ENCODE assay signal across 12 cellular contexts in genomic region chr21:41778974-41779600, GRCh38. TPM values are rescaled to one million over a fixed set of nuclear protein-coding genes. Genes with fewer than 3 reads are reported as not detected.
A peak's percentile ranks its signal among the peaks of the same experiment; 100 is the strongest.
DNase-seq lines count a peak whose midpoint lies in the region; ATAC-seq, FAIRE-seq and TF ChIP-seq lines count a peak whose summit lies in the region.
"Had no signal": no experiment of that assay in that cellular context is flagged by ENCODE, and none has a peak within 500 bp of the region (broad histone marks: within the 10 kb centered on the region; RNA-seq: fewer than 3 reads in every experiment).

No MANE protein-coding gene starts in this region.

- no peak for TF ChIP-seq EP300 in H1 (IDR thresholded peaks at IDR 0.05; ENCODE audit: borderline replicate concordance in 1 of 2, low read depth in 2 of 2, low read length in 2 of 2)

- H2BK5ac ChIP-seq in H1 (ENCODE audit: low read depth, low read length), result 0 out of 2 replicates have a peak overlapping the region, but pooled peaks have one; percentile 49

- H3K18ac ChIP-seq in H1 (ENCODE audit: extremely low read depth, low read length), result no peak overlapping the region

- H3K4ac ChIP-seq in H1 (replicated peaks; ENCODE audit: insufficient read length, low read depth, low read length), result no peak overlapping the region

- H4K20me1 ChIP-seq in H1 (replicated peaks in 1 of 2; ENCODE audit: control insufficient read depth in 1 of 2, insufficient read depth in 2 of 2, low read length in 2 of 2) (no peaks in the 10 kb centered on the region), MM.1S (ENCODE audit: insufficient read depth, low read length) (no peaks in the 10 kb centered on the region)

- H3K23ac ChIP-seq in H1 (ENCODE audit: insufficient read length), result no peak overlapping the region

- no peak overlapping the region for H4K5ac ChIP-seq in H1 (ENCODE audit: insufficient read length, low read depth, low read length)

- peaks cover 3% of the 10 kb centered on the region; the same call in 1 of the 2 replicates for H3K27me3 ChIP-seq in H7 (ENCODE audit: control insufficient read depth, insufficient read depth, low read length)
- peaks cover 0 to 3% (median under 1%) of the 10 kb centered on the region in 4 experiments; a peak in 4 of 7 replicates for H3K27me3 ChIP-seq in H1 (replicated peaks in 1 of 4; ENCODE audit: control insufficient read depth in 3 of 4, extremely low read depth in 1 of 4, insufficient read depth in 3 of 4, low read length in 3 of 4)
- H3K27me3 ChIP-seq in heart right ventricle, result peaks cover 4 to 91% (median 79%) of the 10 kb centered on the region in 7 donors
- peaks cover 53% of the 10 kb centered on the region for H3K27me3 ChIP-seq in MM.1S (replicated peaks; ENCODE audit: insufficient read depth, low read length)

- H3K9ac ChIP-seq in H1 (replicated peaks in 1 of 4; ENCODE audit: extremely low read depth in 1 of 4, low read depth in 3 of 4, low read length in 3 of 4) (no peak overlapping the region), MM.1S (ENCODE audit: low read length) (no peak overlapping the region)

- H2BK15ac ChIP-seq in H1 (ENCODE audit: low read length), result no peak overlapping the region

- H3K79me2 ChIP-seq in H1 (ENCODE audit: control insufficient read depth in 1 of 2, insufficient read depth in 2 of 2, low read length in 2 of 2) (no peaks in the 10 kb centered on the region), MM.1S (ENCODE audit: low read length) (no peaks in the 10 kb centered on the region)

- H2BK12ac ChIP-seq in H1 (ENCODE audit: low read depth, low read length), result no peak overlapping the region

- no peak overlapping the region for H3K27ac Mint-ChIP-seq in nephron progenitor cell

- CTCF ChIA-PET in H1 (lab: Charles Lee; ENCODE audit: partially characterized antibody), result interaction anchor here (0.6 to 6.3 kb wide), 17 partner anchors 7 to 168 kb away, joined by 3 to 82 read pairs (median 5); no protein-coding TSS in a partner anchor

- H4K8ac ChIP-seq in H1 (ENCODE audit: extremely low read depth, insufficient read depth, low read length), result no peak overlapping the region

- peaks cover 64% of the 10 kb centered on the region for H3K4me1 Mint-ChIP-seq in nephron progenitor cell

- H2BK20ac ChIP-seq in H1 (ENCODE audit: low read length), result no peak overlapping the region

- H3K23me2 ChIP-seq in H1 (ENCODE audit: low read depth, low read length), result no peaks in the 10 kb centered on the region

- POLR2A ChIA-PET in H1 (lab: Charles Lee; ENCODE audit: partially characterized antibody), result interaction anchor here (0.6 to 1.2 kb wide), 5 partner anchors 10 to 167 kb away, joined by 3 to 10 read pairs (median 3); no protein-coding TSS in a partner anchor

- no peak overlapping the region for H3K14ac ChIP-seq in H1 (ENCODE audit: insufficient read length)

- no peak overlapping the region for H2BK120ac ChIP-seq in H1 (replicated peaks; ENCODE audit: low read depth, low read length)

- H3K56ac ChIP-seq in H1 (replicated peaks; ENCODE audit: insufficient read length, low read depth, low read length), result no peak overlapping the region

- H3K4me2 ChIP-seq in H1 (ENCODE audit: insufficient read depth in 1 of 2, low read depth in 2 of 2, low read length in 2 of 2), result peak overlapping the region; percentile 64 to 67
- H3K4me2 ChIP-seq in MM.1S (ENCODE audit: low read depth, low read length), result no peak overlapping the region

- no peak overlapping the region for H4K91ac ChIP-seq in H1 (replicated peaks; ENCODE audit: insufficient read length, low read length)

- TF ChIP-seq CTCF in H1 (IDR thresholded peaks at IDR 0.05; ENCODE audit: control extremely low read depth in 1 of 3, insufficient read depth in 1 of 3, low read depth in 1 of 3, low read length in 3 of 3), result peak; percentile 8 to 32 (median 12); a peak in 2 of 4 replicates
- no peak for TF ChIP-seq CTCF in nephron progenitor cell (IDR thresholded peaks at IDR 0.05)
- no peak for TF ChIP-seq CTCF in heart right ventricle (IDR thresholded peaks at IDR 0.05)
- TF ChIP-seq CTCF in MM.1S (IDR thresholded peaks at IDR 0.05; ENCODE audit: low read length), result no peak

- no peak overlapping the region for H2AK5ac ChIP-seq in H1 (ENCODE audit: low read depth, low read length)

- H3K36me3 ChIP-seq in H7 (replicated peaks; ENCODE audit: control insufficient read depth, insufficient read depth, low read length), result no peaks in the 10 kb centered on the region
- H3K36me3 ChIP-seq in H1 (ENCODE audit: control insufficient read depth in 2 of 4, insufficient read depth in 4 of 4, low read length in 3 of 4), result no peaks in the 10 kb centered on the region
- no peaks in the 10 kb centered on the region for H3K36me3 ChIP-seq in heart right ventricle
- no peaks in the 10 kb centered on the region for H3K36me3 ChIP-seq in MM.1S (replicated peaks; ENCODE audit: insufficient read depth, low read length)

- no peaks in the 10 kb centered on the region for H3K36me3 Mint-ChIP-seq in nephron progenitor cell (ENCODE audit: low read depth)

- FAIRE-seq in H1 (lab: Jason Lieb, UNC), result no peak
- FAIRE-seq: D721Med had no signal

- H3K27me3 Mint-ChIP-seq in nephron progenitor cell (ENCODE audit: low read depth, poor library complexity), result peaks cover 19% of the 10 kb centered on the region

- H3K4me3 ChIP-seq in H7 (ENCODE audit: insufficient read depth, low read depth, low read length), result peak overlapping the region; percentile 24; the same call in 1 of the 2 replicates
- H3K4me3 ChIP-seq in H1 (ENCODE audit: extremely low read depth in 1 of 4, insufficient read depth in 2 of 4, low read depth in 3 of 4, low read length in 4 of 4), result peak overlapping the region in 2 of 4 experiments; percentile 3 to 50; a peak in 4 of 8 replicates
- H3K4me3 ChIP-seq in heart right ventricle, result no peak overlapping the region
- no peak overlapping the region for H3K4me3 ChIP-seq in MM.1S (ENCODE audit: low read length)

- H3K9me3 Mint-ChIP-seq in nephron progenitor cell, result peaks cover 1% of the 10 kb centered on the region

- H3K9me2 ChIP-seq in MM.1S (replicated peaks; ENCODE audit: insufficient read depth, low read length), result no peaks in the 10 kb centered on the region

- intact Hi-C loops in heart right ventricle (cut with DNase I), result loop anchor here in 8 of 10 donors (1.0 to 10.0 kb wide), 6 partner anchors 166 to 497 kb away; no protein-coding TSS in a partner anchor

- no peaks in the 10 kb centered on the region for H3K79me1 ChIP-seq in H1 (ENCODE audit: low read depth, low read length)

- TF ChIP-seq POLR2A in H1 (IDR thresholded peaks at IDR 0.05; ENCODE audit: control extremely low read depth in 1 of 2, low read depth in 2 of 2, low read length in 2 of 2), result no peak

- no peak for TF ChIP-seq RAD21 in H1 (IDR thresholded peaks at IDR 0.05 in 1 of 2, conservative IDR thresholded peaks at IDR 0.05 in 1 of 2; ENCODE audit: low read depth in 2 of 2, low read length in 2 of 2)

- no peaks in the 10 kb centered on the region for H3F3A ChIP-seq in MM.1S (ENCODE audit: insufficient read depth, low read length)

- H2AFZ ChIP-seq in H1 (ENCODE audit: low read length) (peak overlapping the region; percentile 36), MM.1S (ENCODE audit: low read length) (no peak overlapping the region)

- H3K27ac ChIP-seq in H1 (ENCODE audit: low read depth, low read length) (no peak overlapping the region), heart right ventricle (no peak overlapping the region), MM.1S (ENCODE audit: low read length) (no peak overlapping the region)

- 15% methylated on average over 15 of the region's 15 CpGs; no CpG with 5 or more reads in 1 of the 2 experiments for WGBS in H1 (ENCODE audit: extremely low coverage in 1 of 2, insufficient coverage in 1 of 2, insufficient read length in 1 of 2, insufficient replicate concordance in 2 of 2, low coverage in 1 of 2, low lambda C conversion rate in 2 of 2, missing lambda C conversion rate in 1 of 2), 2 experiments
- 14% methylated on average over 15 of the region's 15 CpGs for WGBS in heart right ventricle, 2 donors

- DNase-seq in H7, result peak; percentile 71
- peak; percentile 67 for DNase-seq in NCI-H345 (lab: John Stamatoyannopoulos, UW)
- DNase-seq in H1 (ENCODE audit: low read depth in 1 of 2, low spot score in 2 of 2), result no peak
- DNase-seq in nephron progenitor cell, result no peak
- no peak for DNase-seq in stimulated activated CD4-positive, alpha-beta T cell treated with anti-CD3 and anti-CD28 coated beads, Interleukin-4, amount 100 ng/mL, for 4 hours
- DNase-seq in heart right ventricle, result no peak
- DNase-seq in SKM-1 treated with dmso at 0.1 percent for 144 hours (lab: John Stamatoyannopoulos, UW; ENCODE audit: unreplicated experiment), result no peak
- DNase-seq in MM.1S, result no peak
- DNase-seq: activated T-cell treated with anti-CD3 and anti-CD28 coated beads for 4 hours; effector memory CD4-positive, alpha-beta T cell; RPMI8226 had no signal

- peak overlapping the region; percentile 64 for H3K4me3 Mint-ChIP-seq in nephron progenitor cell

- H3K4me1 ChIP-seq in H1 (replicated peaks in 1 of 4; ENCODE audit: control insufficient read depth in 3 of 4, insufficient read depth in 4 of 4, low read length in 3 of 4) (peaks cover 2 to 12% (median 5%) of the 10 kb centered on the region in 4 experiments; a peak in 5 of 7 replicates), heart right ventricle (peaks cover 0 to 10% (median 7%) of the 10 kb centered on the region in 9 donors), MM.1S (ENCODE audit: low read length) (no peaks in the 10 kb centered on the region)

- ATAC-seq in heart right ventricle, result no peak

- H3K9me3 ChIP-seq in H1 (ENCODE audit: insufficient read depth in 2 of 2, low read depth in 1 of 2, low read length in 1 of 2) (no peaks in the 10 kb centered on the region), heart right ventricle (no peaks in the 10 kb centered on the region), MM.1S (replicated peaks; ENCODE audit: insufficient read depth, low read length) (no peaks in the 10 kb centered on the region)

TF ChIP-seq in H1, 55 proteins besides CTCF, POLR2A, EP300 and RAD21 (continues in another document):
- no peak for TF ChIP-seq KDM4A (IDR thresholded peaks at IDR 0.05; ENCODE audit: low read depth, low read length, severe bottlenecking)
- TF ChIP-seq MAX (IDR thresholded peaks at IDR 0.05), result peak; percentile 47; the same call in 1 of the 2 replicates

RNA-seq across cellular contexts. Expression of gene RIPK4, which starts 12.2 kb away (rescaled TPM):
- 10.5 and 11.7 TPM in 2 replicates for total RNA-seq in H7 (2014; rRNA removed; shearing (Covaris generic))
- total RNA-seq in H1 (2021; fragmentation: NEBNext Ultra II Directional; extraction: Animal tissue kit (Norgen Biotek cat#: 25700)), result 4.5 and 5.6 TPM in 2 replicates
- 2.7 and 4.5 TPM in 2 replicates for polyA plus RNA-seq in H1 (2011; rRNA removed)
- polyA plus RNA-seq in H1 (2011; cell fraction: cytosol; rRNA removed), result 2.8 TPM
- polyA plus RNA-seq in H1 (2011; cell fraction: nucleus; rRNA removed), result 4.9 TPM
- polyA plus RNA-seq in H1 (2012, experiment 1 of 2), result 2.6 to 5.4 TPM (median 5.1 TPM) in 4 replicates
- polyA plus RNA-seq in H1 (2012, experiment 2 of 2), result 4.1 TPM
- polyA plus RNA-seq in H1 (2013, experiment 1 of 2), result 1.8 TPM
- 1.7 TPM for polyA plus RNA-seq in H1 (2013, experiment 2 of 2)
- polyA minus RNA-seq in H1 (2011; rRNA and poly(A)+ RNA removed), result 2.7 and 3.5 TPM in 2 replicates
- polyA minus RNA-seq in H1 (2011; cell fraction: cytosol; rRNA and poly(A)+ RNA removed), result 3.4 TPM
- polyA minus RNA-seq in H1 (2011; cell fraction: nucleus; rRNA and poly(A)+ RNA removed), result 3.7 TPM
- under 1 TPM in 5 of 10 donors, not detected in 5; 0.05 to 0.12 (median 0.07) TPM for total RNA-seq in heart right ventricle
- under 1 TPM; 0.04 to 0.15 TPM for polyA plus RNA-seq in heart right ventricle

Comparison
In these comparisons a context has a peak if more than half of its experiments do, and no peak if none do; other contexts are left out.
1. DNase-seq: peak in H7 (single experiment) and NCI-H345 (single experiment); none in H1 (0 of 2), nephron progenitor cell (single experiment), stimulated activated CD4-positive, alpha-beta T cell treated with anti-CD3 and anti-CD28 coated beads, Interleukin-4, amount 100 ng/mL, for 4 hours (0 of 2), heart right ventricle (0 of 2), SKM-1 treated with dmso at 0.1 percent for 144 hours (single experiment) and MM.1S (single experiment).
2. CTCF ChIP-seq: peak in H1 (3 of 3); none in nephron progenitor cell (single experiment), heart right ventricle (0 of 9) and MM.1S (single experiment).